In genomic region chr15:39784125-39784524, GRCh38 we compare ENCODE assay signal across 9 cellular contexts. TPM values are rescaled to one million over a fixed set of nuclear protein-coding genes. Genes with fewer than 3 reads are reported as not detected.
A peak's percentile ranks its signal among the peaks of the same experiment; 100 is the strongest.
DNase-seq lines count a peak whose midpoint lies in the region; ATAC-seq, FAIRE-seq and TF ChIP-seq lines count a peak whose summit lies in the region.
"Had no signal": no experiment of that assay in that cellular context is flagged by ENCODE, and none has a peak within 500 bp of the region (broad histone marks: within the 10 kb centered on the region; RNA-seq: fewer than 3 reads in every experiment).

No MANE protein-coding gene starts in this region.

- H3K4me3 Mint-ChIP-seq in astrocyte (ENCODE audit: unreplicated experiment) = peak overlapping the region; percentile 92

- H2AK5ac ChIP-seq in mesendoderm (ENCODE audit: low read length) = no peak overlapping the region

- no peak overlapping the region for H4K8ac ChIP-seq in mesendoderm (ENCODE audit: low read depth, low read length)

- no peak overlapping the region for H2BK15ac ChIP-seq in mesendoderm (replicated peaks; ENCODE audit: low read depth)

- H3K27ac Mint-ChIP-seq in astrocyte (ENCODE audit: unreplicated experiment) = no peak overlapping the region

- peaks cover 39% of the 10 kb centered on the region for H3K4me1 ChIP-seq in astrocyte (ENCODE audit: insufficient read depth, low read length)
- peaks cover 7% of the 10 kb centered on the region for H3K4me1 ChIP-seq in mesendoderm (ENCODE audit: control insufficient read depth, low read depth, low read length)

- peaks cover 6% of the 10 kb centered on the region for H3K79me1 ChIP-seq in mesendoderm (ENCODE audit: low read length)

- peak overlapping the region; percentile 83 for H3K4me2 ChIP-seq in astrocyte (ENCODE audit: low read length)
- H3K4me2 ChIP-seq in mesendoderm (ENCODE audit: low read length) = no peak overlapping the region

- H3K9me3 Mint-ChIP-seq in astrocyte (ENCODE audit: unreplicated experiment) = no peaks in the 10 kb centered on the region

- H3K23ac ChIP-seq in mesendoderm (ENCODE audit: low read length) = no peak overlapping the region

- POLR2A ChIA-PET in BJ (lab: Charles Lee) = no interaction called here

- WGBS in mesendoderm (ENCODE audit: extremely low coverage, insufficient coverage, low lambda C conversion rate) = no CpG with 5 or more reads among the region's 4 CpGs

- FAIRE-seq in astrocyte (lab: Jason Lieb, UNC) = no peak

- H3K9me3 ChIP-seq in astrocyte (ENCODE audit: insufficient read depth, low read depth, low read length) = no peaks in the 10 kb centered on the region

- H3K79me2 ChIP-seq in astrocyte (ENCODE audit: insufficient read depth, low read length) = peaks cover 22% of the 10 kb centered on the region
- peaks cover 1% of the 10 kb centered on the region for H3K79me2 ChIP-seq in mesendoderm (ENCODE audit: control insufficient read depth, insufficient read depth, low read length)

- ATAC-seq in HG03045 (IDR thresholded peaks at IDR 0.05; ENCODE audit: unreplicated experiment) = no peak

- no peaks in the 10 kb centered on the region for H3K36me3 Mint-ChIP-seq in astrocyte (ENCODE audit: low read depth, unreplicated experiment)

- peaks cover 37% of the 10 kb centered on the region for H3K4me1 Mint-ChIP-seq in astrocyte (ENCODE audit: low read depth, unreplicated experiment)

- peaks cover 12% of the 10 kb centered on the region for H4K20me1 ChIP-seq in astrocyte (ENCODE audit: insufficient read depth, low read length)

- H3K27me3 ChIP-seq in BJ (ENCODE audit: control insufficient read depth, insufficient read depth, low read length) (no peaks in the 10 kb centered on the region), astrocyte (ENCODE audit: insufficient read depth, low read length) (no peaks in the 10 kb centered on the region), mesendoderm (ENCODE audit: insufficient read depth, low read length, poor library complexity) (no peaks in the 10 kb centered on the region)

- H4K5ac ChIP-seq in mesendoderm (ENCODE audit: low read length) = no peak overlapping the region

- TF ChIP-seq CTCF in BJ (IDR thresholded peaks at IDR 0.05; ENCODE audit: insufficient read depth, low read depth, low read length) (no peak), HFF-Myc (IDR thresholded peaks at IDR 0.05; ENCODE audit: low read depth, low read length, missing control alignments) (no peak), astrocyte (IDR thresholded peaks at IDR 0.05; ENCODE audit: insufficient read depth, low read depth, low read length) (no peak)

- H3K56ac ChIP-seq in mesendoderm (ENCODE audit: low read length) = no peak overlapping the region

- H3K36me3 ChIP-seq in BJ (ENCODE audit: control insufficient read depth, insufficient read depth, low read length) = no peaks in the 10 kb centered on the region
- H3K36me3 ChIP-seq in astrocyte (ENCODE audit: insufficient read depth, low read length) = no peaks in the 10 kb centered on the region
- H3K36me3 ChIP-seq in mesendoderm (ENCODE audit: control insufficient read depth, insufficient read depth, low read length) = no peaks in the 10 kb centered on the region

- H3K4me3 ChIP-seq in BJ (ENCODE audit: low read depth, low read length) (peak overlapping the region; percentile 68), HFF-Myc (replicated peaks; ENCODE audit: low read depth, low read length) (peak overlapping the region; percentile 83), astrocyte (ENCODE audit: insufficient read depth, low read depth, low read length) (peak overlapping the region; percentile 92), mesendoderm (ENCODE audit: low read length) (no peak overlapping the region)

- peak overlapping the region; percentile 87 for H3K9ac ChIP-seq in astrocyte (ENCODE audit: low read length)
- H3K9ac ChIP-seq in mesendoderm (ENCODE audit: low read length) = peak overlapping the region; percentile 90

- CTCF ChIA-PET in BJ (lab: Yijun Ruan, JAX) = interaction anchor here (1.2 to 1.3 kb wide), 3 partner anchors 91 to 192 kb away, joined by 3 read pairs; no protein-coding TSS in a partner anchor

- H3K27me3 Mint-ChIP-seq in astrocyte (ENCODE audit: low read depth, unreplicated experiment) = no peaks in the 10 kb centered on the region

- H3K27ac ChIP-seq in astrocyte (ENCODE audit: low read depth, low read length) (peak overlapping the region; percentile 17), mesendoderm (ENCODE audit: low read depth, low read length) (no peak overlapping the region)

- H2BK5ac ChIP-seq in mesendoderm (ENCODE audit: low read length) = no peak overlapping the region

- no peak overlapping the region for H3K4ac ChIP-seq in mesendoderm (ENCODE audit: low read depth, low read length)

- H2AFZ ChIP-seq in astrocyte (ENCODE audit: low read depth, low read length) = no peak overlapping the region

- DNase-seq in BJ (ENCODE audit: low read depth) = no peak
- DNase-seq in HFF-Myc (ENCODE audit: extremely low read depth, low read depth) = no peak
- DNase-seq in astrocyte (ENCODE audit: low read depth) = no peak
- DNase-seq in mesendoderm = peak; percentile 4
- no peak for DNase-seq in kidney glomerular epithelial cell (lab: John Stamatoyannopoulos, UW)
- no peak for DNase-seq in NOMO-1 treated with DMSO at 0.1 percent for 48 hours (lab: John Stamatoyannopoulos, UW; ENCODE audit: unreplicated experiment)
- DNase-seq in RPMI8226 = no peak
- DNase-seq: NCI-H774 had no signal

- no peak overlapping the region for H2BK120ac ChIP-seq in mesendoderm (ENCODE audit: low read depth, low read length)

- H3K18ac ChIP-seq in mesendoderm (ENCODE audit: low read length) = no peak overlapping the region

RNA-seq across cellular contexts. Expression of gene FSIP1, which starts 1.5 kb away (rescaled TPM):
- polyA plus RNA-seq in BJ (2011; rRNA removed) = 0.22 and 0.65 TPM in 2 replicates
- 0.43 and 0.82 TPM in 2 replicates for polyA minus RNA-seq in BJ (2011; rRNA and poly(A)+ RNA removed)
- total RNA-seq in astrocyte = 0.77 and 0.84 TPM in 2 replicates
- polyA plus RNA-seq in mesendoderm (2013, experiment 1 of 2) = 0.29 TPM
- polyA plus RNA-seq in mesendoderm (2013, experiment 2 of 2) = 0.32 TPM
